ENCODE assay signal across 16 cellular contexts in the genomic region with DNA sequence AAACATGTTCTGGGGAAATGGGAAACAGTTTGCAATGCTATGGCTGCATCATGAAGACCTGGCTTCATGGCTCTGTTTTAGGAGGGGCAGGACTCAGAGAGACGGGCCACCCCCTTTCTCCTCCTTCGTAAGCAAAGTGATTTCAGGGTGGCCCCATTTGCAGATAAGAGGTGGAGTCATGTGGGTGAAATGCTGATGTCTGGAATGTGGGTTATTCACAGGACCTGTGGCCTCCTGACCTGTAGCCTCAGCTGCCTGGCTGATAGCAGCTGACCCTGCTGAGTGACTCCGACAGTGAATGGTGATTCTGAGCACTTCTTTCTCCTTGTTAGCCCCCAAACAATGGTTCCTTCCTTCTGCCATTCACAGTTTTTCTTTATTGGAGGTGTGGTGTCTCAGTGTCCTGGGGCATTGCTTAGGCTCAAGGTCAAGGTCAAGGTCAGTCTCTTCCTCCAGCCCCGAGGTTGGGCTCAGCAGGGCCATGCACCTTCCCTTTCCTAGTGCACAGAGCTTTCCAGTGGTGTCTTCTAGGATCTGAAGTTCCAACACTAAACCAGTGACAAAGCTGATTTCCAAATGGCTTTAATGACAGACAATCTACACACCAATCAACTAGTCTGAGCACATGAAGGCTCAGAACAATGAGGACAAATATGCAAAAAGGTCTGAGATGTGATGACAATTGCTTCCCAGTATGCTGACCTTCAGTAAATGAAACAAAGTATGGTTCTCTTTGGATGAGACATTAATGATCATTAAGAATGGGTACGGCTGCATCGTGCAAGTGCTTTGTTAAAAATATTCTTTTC. TPM values are rescaled to one million over a fixed set of nuclear protein-coding genes. Genes with fewer than 3 reads are reported as not detected.
DNase-seq lines count a peak whose midpoint lies in the region; ATAC-seq, FAIRE-seq and TF ChIP-seq lines count a peak whose summit lies in the region.
"Had no signal": no experiment of that assay in that cellular context is flagged by ENCODE, and none has a peak within 500 bp of the region (broad histone marks: within the 10 kb centered on the region; RNA-seq: fewer than 3 reads in every experiment).

No MANE protein-coding gene starts in this region.

- H3K4me2 ChIP-seq in HepG2 (ENCODE audit: low read depth, low read length), result no peak overlapping the region
- H3K4me2 ChIP-seq in PC-9, result peak overlapping the region; percentile 29
- H3K4me2 ChIP-seq in K562 (ENCODE audit: insufficient read depth, low read length), result peak overlapping the region; percentile 75
- H3K4me2 ChIP-seq: KMS-11 had no signal

- no peaks in the 10 kb centered on the region for H3K9me2 ChIP-seq in PC-9 (ENCODE audit: insufficient read depth)

- no peak for TF ChIP-seq POLR2A in HepG2 (IDR thresholded peaks at IDR 0.05; ENCODE audit: insufficient read depth in 1 of 2, low read depth in 2 of 2, low read length in 2 of 2)
- no peak for TF ChIP-seq POLR2A in right lobe of liver (IDR thresholded peaks at IDR 0.05)
- no peak for TF ChIP-seq POLR2A in K562 (conservative IDR thresholded peaks at IDR 0.05)
- no peak for TF ChIP-seq POLR2A in suprapubic skin (IDR thresholded peaks at IDR 0.05)

- TF ChIP-seq CTCF in HepG2 (CRISPR knock-in tag; IDR thresholded peaks at IDR 0.05) (no peak), right lobe of liver (IDR thresholded peaks at IDR 0.05) (no peak), PC-9 (conservative IDR thresholded peaks at IDR 0.05) (no peak), K562 (IDR thresholded peaks at IDR 0.05 in 2 of 3, conservative IDR thresholded peaks at IDR 0.05 in 1 of 3; ENCODE audit: insufficient read depth in 2 of 3, low read depth in 1 of 3, low read length in 3 of 3) (no peak), suprapubic skin (IDR thresholded peaks at IDR 0.05) (no peak)

- H3K9me1 ChIP-seq in K562 (ENCODE audit: control insufficient read depth, insufficient read depth, low read length), result no peaks in the 10 kb centered on the region

- H3K27me3 ChIP-seq in HepG2 (ENCODE audit: control insufficient read depth in 1 of 2, insufficient read depth in 2 of 2, low read length in 2 of 2) (no peaks in the 10 kb centered on the region; a peak in 1 of 5 replicates), right lobe of liver (no peaks in the 10 kb centered on the region), PC-9 (ENCODE audit: insufficient read depth, low read depth) (no peaks in the 10 kb centered on the region), K562 (ENCODE audit: control insufficient read depth in 2 of 2, insufficient read depth in 2 of 2, low read length in 2 of 2) (no peaks in the 10 kb centered on the region), suprapubic skin (no peaks in the 10 kb centered on the region)
- H3K27me3 ChIP-seq: gastrocnemius medialis, upper lobe of left lung had no signal

- H2AFZ ChIP-seq in HepG2 (ENCODE audit: low read length), result no peak overlapping the region
- H2AFZ ChIP-seq in PC-9, result no peak overlapping the region
- peak overlapping the region; percentile 59 for H2AFZ ChIP-seq in K562 (ENCODE audit: low read depth, low read length)

- H3K9me3 ChIP-seq in HepG2 (ENCODE audit: low read length) (no peaks in the 10 kb centered on the region), right lobe of liver (no peaks in the 10 kb centered on the region), PC-9 (ENCODE audit: insufficient read depth, low read depth) (peaks cover 37% of the 10 kb centered on the region), K562 (replicated peaks; ENCODE audit: control insufficient read depth, insufficient read depth, low read depth, low read length) (peaks cover 5% of the 10 kb centered on the region; the same call in 1 of the 2 replicates), suprapubic skin (peaks cover 12% of the 10 kb centered on the region)
- H3K9me3 ChIP-seq: HAP-1 had no signal

- no peaks in the 10 kb centered on the region for H4K20me1 ChIP-seq in HepG2 (ENCODE audit: insufficient read depth, low read length)
- no peaks in the 10 kb centered on the region for H4K20me1 ChIP-seq in PC-9 (ENCODE audit: insufficient read depth)
- no peaks in the 10 kb centered on the region for H4K20me1 ChIP-seq in K562 (replicated peaks; ENCODE audit: control insufficient read depth, insufficient read depth, low read length)

- POLR2A ChIA-PET in HepG2 (lab: Yijun Ruan, JAX) (no interaction called here), PC-9 (lab: Charles Lee; ENCODE audit: unreplicated experiment) (no interaction called here), K562 (lab: Yijun Ruan, JAX) (interaction anchor here (0.7 to 1.2 kb wide), 2 partner anchors 11 kb away, joined by 3 to 4 read pairs; no protein-coding TSS in a partner anchor)

- in situ Hi-C loops in HepG2 (cut with HindIII; ENCODE audit: extremely low pct_ligation_motif_present, low pct_unique_long_range_greater_than_20kb) (no loop called here), K562 (cut with MboI) (no loop called here)

- WGBS in HepG2 (ENCODE audit: low lambda C conversion rate), result 34% methylated on average over 6 of the region's 6 CpGs
- WGBS in right lobe of liver (ENCODE audit: insufficient coverage, low coverage, low lambda C conversion rate, missing lambda C conversion rate), result 76% methylated on average over 6 of the region's 6 CpGs
- WGBS in K562 (ENCODE audit: insufficient coverage, low coverage, missing lambda C conversion rate), result 18% methylated on average over 6 of the region's 6 CpGs
- 84% methylated on average over 6 of the region's 6 CpGs for WGBS in suprapubic skin

- FAIRE-seq in HepG2 (lab: Jason Lieb, UNC) (no peak), K562 (lab: Jason Lieb, UNC) (peak; percentile 97), frontal cortex (lab: Jason Lieb, UNC) (no peak)

- no peaks in the 10 kb centered on the region for H3K36me3 ChIP-seq in HepG2 (replicated peaks in 1 of 2; ENCODE audit: control insufficient read depth in 1 of 2, insufficient read depth in 2 of 2, low read length in 2 of 2)
- H3K36me3 ChIP-seq in right lobe of liver, result no peaks in the 10 kb centered on the region
- no peaks in the 10 kb centered on the region for H3K36me3 ChIP-seq in PC-9 (ENCODE audit: low read depth)
- no peaks in the 10 kb centered on the region; the same call in 2 of the 3 replicates for H3K36me3 ChIP-seq in K562 (ENCODE audit: control insufficient read depth, insufficient read depth, low read length)
- H3K36me3 ChIP-seq in suprapubic skin, result no peaks in the 10 kb centered on the region
- H3K36me3 ChIP-seq: gastrocnemius medialis, HAP-1, upper lobe of left lung had no signal

- H3K27ac ChIP-seq in HepG2 (ENCODE audit: extremely low read length, insufficient read depth, low read length), result no peak overlapping the region
- H3K27ac ChIP-seq in right lobe of liver, result no peak overlapping the region
- H3K27ac ChIP-seq in PC-9, result peak overlapping the region; percentile 77
- peak overlapping the region; percentile 99 for H3K27ac ChIP-seq in K562 (ENCODE audit: extremely low read depth, low read depth, low read length)
- H3K27ac ChIP-seq in suprapubic skin, result peak overlapping the region; percentile 67
- H3K27ac ChIP-seq: gastrocnemius medialis, KMS-11, upper lobe of left lung had no signal

- no peak overlapping the region for H3K9ac ChIP-seq in HepG2 (ENCODE audit: insufficient read depth, low read depth, low read length)
- peak overlapping the region; percentile 23 to 78; a peak in 3 of 4 replicates for H3K9ac ChIP-seq in K562 (ENCODE audit: insufficient read depth in 1 of 2, low read depth in 2 of 2, low read length in 2 of 2)
- H3K9ac ChIP-seq: KMS-11 had no signal

- no peak for TF ChIP-seq RAD21 in HepG2 (CRISPR knock-in tag; IDR thresholded peaks at IDR 0.05)
- no peak; a peak in 1 of 4 replicates for TF ChIP-seq RAD21 in K562 (CRISPR knock-in tag; conservative IDR thresholded peaks at IDR 0.05 in 1 of 2, IDR thresholded peaks at IDR 0.05 in 1 of 2)

- ATAC-seq in HepG2 (peak; percentile 54; the same call in 2 of the 3 replicates), right lobe of liver (no peak), K562 (peak; percentile 84), HG02870 (IDR thresholded peaks at IDR 0.05; ENCODE audit: unreplicated experiment) (no peak), GM18907 (IDR thresholded peaks at IDR 0.05; ENCODE audit: unreplicated experiment) (no peak)
- ATAC-seq: gastrocnemius medialis had no signal

- H3K79me2 ChIP-seq in HepG2 (ENCODE audit: insufficient read depth, low read length) (no peaks in the 10 kb centered on the region), PC-9 (ENCODE audit: low read depth) (no peaks in the 10 kb centered on the region), K562 (ENCODE audit: control insufficient read depth, insufficient read depth, low read length) (peaks cover 34% of the 10 kb centered on the region; the same call in 2 of the 3 replicates)

- TF ChIP-seq EP300 in HepG2 (IDR thresholded peaks at IDR 0.05; ENCODE audit: low read depth in 2 of 2, low read length in 2 of 2), result no peak
- TF ChIP-seq EP300 in HepG2 (CRISPR knock-in tag; IDR thresholded peaks at IDR 0.05; ENCODE audit: borderline replicate concordance), result no peak
- TF ChIP-seq EP300 in K562 (IDR thresholded peaks at IDR 0.05; ENCODE audit: low read length), result peak; percentile 88
- TF ChIP-seq EP300 in suprapubic skin (IDR thresholded peaks at IDR 0.05), result no peak

- DNase-seq in HepG2 (ENCODE audit: low spot score), result peak; percentile 19
- DNase-seq in right lobe of liver, result no peak
- no peak for DNase-seq in PC-9
- peak; percentile 72 to 93 (median 76) for DNase-seq in K562 (ENCODE audit: extremely low read depth in 1 of 4, low spot score in 3 of 4)
- no peak for DNase-seq in suprapubic skin (ENCODE audit: low spot score in 2 of 2)
- DNase-seq in frontal cortex (ENCODE audit: low spot score in 2 of 2), result no peak
- DNase-seq: activated naive CD8-positive, alpha-beta T cell treated with anti-CD3 and anti-CD28 coated beads, Interleukin-2, amount 10 ng/mL, durations not matched to agents 7 days and 5 days; central memory CD4-positive, alpha-beta T cell; gastrocnemius medialis; NCI-H1417; SHP77; upper lobe of left lung had no signal

- BruUV-seq in HepG2 (replicated peaks; lab: Mats Ljungman, UMichigan) (no TSS peak), PC-9 (replicated peaks; lab: Mats Ljungman, UMichigan) (TSS peak; percentile 49), K562 (replicated peaks; lab: Mats Ljungman, UMichigan) (no TSS peak)

- peaks cover 20% of the 10 kb centered on the region for H3F3A ChIP-seq in PC-9 (ENCODE audit: insufficient read depth, low read depth)

- intact Hi-C loops in HepG2 (cut with micrococcal nuclease; ENCODE audit: unreplicated experiment), result no loop called here
- intact Hi-C loops in right lobe of liver (cut with DNase I), result no loop called here
- intact Hi-C loops in PC-9 (cut with micrococcal nuclease; ENCODE audit: unreplicated experiment), result loop anchor here (2.0 kb wide), 1 partner anchor 50 kb away; the partner anchor contains the start of gene ANKRD10
- intact Hi-C loops in K562 (cut with micrococcal nuclease), result loop anchor here (5.0 kb wide), 1 partner anchor 73 kb away; no protein-coding TSS in a partner anchor

- no peak overlapping the region for H3K4me3 ChIP-seq in HepG2 (replicated peaks in 1 of 3; ENCODE audit: insufficient read depth in 1 of 3, low read depth in 2 of 3, low read length in 3 of 3)
- H3K4me3 ChIP-seq in right lobe of liver, result no peak overlapping the region
- H3K4me3 ChIP-seq in PC-9, result no peak overlapping the region
- H3K4me3 ChIP-seq in K562, result no peak overlapping the region
- H3K4me3 ChIP-seq in suprapubic skin, result no peak overlapping the region
- H3K4me3 ChIP-seq: gastrocnemius medialis, HAP-1, upper lobe of left lung had no signal

- H3K4me1 ChIP-seq in HepG2 (ENCODE audit: insufficient read depth, low read length), result peaks cover 10% of the 10 kb centered on the region; the same call in 1 of the 2 replicates
- no peaks in the 10 kb centered on the region for H3K4me1 ChIP-seq in right lobe of liver
- peaks cover 27% of the 10 kb centered on the region for H3K4me1 ChIP-seq in PC-9 (replicated peaks; ENCODE audit: insufficient read depth)
- H3K4me1 ChIP-seq in K562 (replicated peaks in 1 of 2; ENCODE audit: control insufficient read depth in 2 of 2, insufficient read depth in 2 of 2, low read length in 2 of 2), result peaks cover 0 to 32% of the 10 kb centered on the region in 2 experiments; a peak in 3 of 5 replicates
- H3K4me1 ChIP-seq in suprapubic skin, result peaks cover 4% of the 10 kb centered on the region
- H3K4me1 ChIP-seq: gastrocnemius medialis, HAP-1, upper lobe of left lung had no signal

- CTCF ChIA-PET in HepG2 (lab: Yijun Ruan, JAX; ENCODE audit: low intra/inter-chr PET ratio, low total read pairs), result no interaction called here
- CTCF ChIA-PET in PC-9 (lab: Charles Lee), result no interaction called here
- CTCF ChIA-PET in K562 (lab: Yijun Ruan, JAX; ENCODE audit: low intra/inter-chr PET ratio), result no interaction called here

RNA-seq across cellular contexts. Expression of gene ANKRD10, which starts 49.6 kb away (rescaled TPM):
- 59.6 and 108 TPM in 2 replicates for total RNA-seq in HepG2 (2016; rRNA removed; fragmentation: Illumina TruSeq; extraction: Trizol)
- total RNA-seq in HepG2 (2016; cell fraction: cytosol; rRNA removed; fragmentation: Illumina TruSeq; extraction: Trizol; ENCODE audit: low read depth), result 10.2 and 11.9 TPM in 2 replicates
- total RNA-seq in HepG2 (2016; cell fraction: insoluble cytoplasmic fraction; rRNA removed; fragmentation: Illumina TruSeq; extraction: Trizol), result 59.3 and 98.0 TPM in 2 replicates
- 24.2 and 38.1 TPM in 2 replicates for total RNA-seq in HepG2 (2016; cell fraction: membrane; rRNA removed; fragmentation: Illumina TruSeq; extraction: Trizol)
- 241 and 262 TPM in 2 replicates for total RNA-seq in HepG2 (2016; cell fraction: nucleus; rRNA removed; fragmentation: Illumina TruSeq; extraction: Trizol)
- polyA plus RNA-seq in HepG2 (2011; rRNA removed), result 102 and 115 TPM in 2 replicates
- polyA plus RNA-seq in HepG2 (2011; cell fraction: cytosol; rRNA removed), result 39.3 and 39.6 TPM in 2 replicates
- polyA plus RNA-seq in HepG2 (2011; cell fraction: nucleus; rRNA removed), result 243 and 276 TPM in 2 replicates
- polyA plus RNA-seq in HepG2 (2012), result 63.9 and 67.7 TPM in 2 replicates
- polyA plus RNA-seq in HepG2 (2016; cell fraction: cytosol; fragmentation: Illumina TruSeq; extraction: Trizol; ENCODE audit: low read depth), result 5.5 and 5.7 TPM in 2 replicates
- 41.1 and 41.5 TPM in 2 replicates for polyA plus RNA-seq in HepG2 (2016; cell fraction: insoluble cytoplasmic fraction; fragmentation: Illumina TruSeq; extraction: Trizol; ENCODE audit: low read depth)
- 14.4 and 23.2 TPM in 2 replicates for polyA plus RNA-seq in HepG2 (2016; cell fraction: membrane; fragmentation: Illumina TruSeq; extraction: Trizol; ENCODE audit: low read depth)
- polyA plus RNA-seq in HepG2 (2016; cell fraction: nucleus; fragmentation: Illumina TruSeq; extraction: Trizol; ENCODE audit: insufficient read depth, low read depth), result 283 and 324 TPM in 2 replicates
- polyA minus RNA-seq in HepG2 (2011; rRNA and poly(A)+ RNA removed; ENCODE audit: low replicate concordance), result 88.1 and 160 TPM in 2 replicates
- polyA minus RNA-seq in HepG2 (2011; cell fraction: cytosol; rRNA and poly(A)+ RNA removed), result 46.2 and 49.6 TPM in 2 replicates
- polyA minus RNA-seq in HepG2 (2011; cell fraction: nucleus; rRNA and poly(A)+ RNA removed), result 521 and 529 TPM in 2 replicates
- 10 to 100 TPM; 40.4 to 56.2 (median 44.3) TPM for total RNA-seq in right lobe of liver
- 154 and 155 TPM in 2 replicates for total RNA-seq in PC-9 (2021)
- 178 and 324 TPM in 2 replicates for total RNA-seq in K562 (2011; cell fraction: chromatin; rRNA removed; ENCODE audit: low replicate concordance)
- 159 and 175 TPM in 2 replicates for total RNA-seq in K562 (2011; cell fraction: nucleolus; rRNA removed)
- total RNA-seq in K562 (2011; cell fraction: nucleoplasm; rRNA removed), result 205 and 428 TPM in 2 replicates
- 45.0 and 50.2 TPM in 2 replicates for total RNA-seq in K562 (2014; rRNA removed)
- total RNA-seq in K562 (2014; rRNA removed; fragmentation: Illumina TruSeq; extraction: Trizol), result 53.0 and 67.7 TPM in 2 replicates
- 45.4 and 61.9 TPM in 2 replicates for total RNA-seq in K562 (2015; rRNA removed; fragmentation: Illumina TruSeq; extraction: Trizol)
- 46.9 and 55.0 TPM in 2 replicates for total RNA-seq in K562 (2021)
- 169 and 183 TPM in 2 replicates for polyA plus RNA-seq in K562 (2011; rRNA removed)
- 54.2 and 61.3 TPM in 2 replicates for polyA plus RNA-seq in K562 (2011; cell fraction: cytosol; rRNA removed)
- polyA plus RNA-seq in K562 (2011; cell fraction: nucleus; rRNA removed), result 416 and 593 TPM in 2 replicates
- polyA plus RNA-seq in K562 (2012), result 32.3 and 57.8 TPM in 2 replicates
- 21.7 and 23.2 TPM in 2 replicates for polyA plus RNA-seq in K562 (2014; fragmentation: Illumina TruSeq; extraction: Trizol)
- 10 to 100 TPM; 22.1 to 31.0 TPM for polyA plus RNA-seq in K562 (2014; fragmentation: Nextera tagmentation; extraction: Ambion mirVana)
- 36.8 and 40.2 TPM in 2 replicates for polyA plus RNA-seq in K562 (2014; rRNA removed)
- polyA minus RNA-seq in K562 (2011; rRNA and poly(A)+ RNA removed), result 108 and 129 TPM in 2 replicates
- 91.0 and 108 TPM in 2 replicates for polyA minus RNA-seq in K562 (2011; cell fraction: cytosol; rRNA and poly(A)+ RNA removed)
- polyA minus RNA-seq in K562 (2011; cell fraction: nucleus; rRNA and poly(A)+ RNA removed), result 588 and 736 TPM in 2 replicates
- total RNA-seq in suprapubic skin, result 10 to 100 TPM; 39.5 to 94.4 (median 56.2) TPM
- total RNA-seq in frontal cortex, result 118 TPM

Comparison
In these comparisons a context has a peak if more than half of its experiments do, and no peak if none do; other contexts are left out.
1. ATAC-seq: peak in HepG2 (single experiment) and K562 (single experiment); none in right lobe of liver (0 of 4), HG02870 (single experiment) and GM18907 (single experiment).
2. DNase-seq: peak in HepG2 (single experiment) and K562 (4 of 4); none in right lobe of liver (0 of 3), PC-9 (0 of 2), suprapubic skin (0 of 2) and frontal cortex (0 of 2).
3. H3K27ac ChIP-seq: peak in PC-9 (single experiment), K562 (single experiment) and suprapubic skin (single experiment); none in HepG2 (single experiment) and right lobe of liver (0 of 3).
4. intact Hi-C loops: an anchor here in PC-9 (2.0 kb wide) and K562 (5.0 kb wide); none called in HepG2 and right lobe of liver.
5. Of the 241 proteins assayed by ChIP-seq in both HepG2 and K562: peak only in HepG2: none; only in K562: AFF4, ATF3, ATF7, BHLHE40, CC2D1A, CREM and 38 more; in both: none; in neither: 184; mixed calls (peak in some experiments, not most) for 13.